1 cellular context compared by ENCODE assay signal in genomic region chr22:50304528-50305392, GRCh38.
A peak's percentile ranks its signal among the peaks of the same experiment; 100 is the strongest.
TF ChIP-seq lines count a peak whose summit lies in the region.

No MANE protein-coding gene starts in this region.

TF ChIP-seq in HepG2, 621 proteins besides CTCF, POLR2A, EP300 and RAD21 (continued from another document):
- TF ChIP-seq SNAPC4 (CRISPR knock-in tag; IDR thresholded peaks at IDR 0.05) (no peak), POLR2G (IDR thresholded peaks at IDR 0.05; ENCODE audit: low read depth, low read length) (no peak), TMF1 (CRISPR knock-in tag; IDR thresholded peaks at IDR 0.05; ENCODE audit: low read depth) (no peak), ZNF260 (CRISPR knock-in tag; IDR thresholded peaks at IDR 0.05; ENCODE audit: borderline replicate concordance, low read depth) (no peak), ISL2 (CRISPR knock-in tag; IDR thresholded peaks at IDR 0.05) (no peak), ETV6 (CRISPR knock-in tag; conservative IDR thresholded peaks at IDR 0.05) (no peak), ZBTB33 (CRISPR knock-in tag; IDR thresholded peaks at IDR 0.05) (peak; percentile 56; the same call in 1 of the 2 replicates), PHF21A (CRISPR knock-in tag; IDR thresholded peaks at IDR 0.05) (no peak), RBFOX2 (IDR thresholded peaks at IDR 0.05; ENCODE audit: low read depth, low read length) (peak; percentile 42; the same call in 1 of the 2 replicates), ZNF574 (CRISPR knock-in tag; IDR thresholded peaks at IDR 0.05) (peak; percentile 18; the same call in 1 of the 2 replicates), ZNF382 (CRISPR knock-in tag; IDR thresholded peaks at IDR 0.05; ENCODE audit: borderline replicate concordance) (no peak), MED1 (CRISPR knock-in tag; IDR thresholded peaks at IDR 0.05) (no peak), SMARCE1 (IDR thresholded peaks at IDR 0.05; ENCODE audit: borderline replicate concordance) (no peak), TSC22D2 (CRISPR knock-in tag; IDR thresholded peaks at IDR 0.05; ENCODE audit: borderline replicate concordance) (no peak), ZNF513 (CRISPR knock-in tag; conservative IDR thresholded peaks at IDR 0.05) (no peak), ZSCAN20 (CRISPR knock-in tag; IDR thresholded peaks at IDR 0.05; ENCODE audit: borderline replicate concordance) (no peak), SOX6 (IDR thresholded peaks at IDR 0.05) (no peak), SOX6 (CRISPR knock-in tag; IDR thresholded peaks at IDR 0.05) (0 out of 2 replicates have a peak, but pooled peaks have one; percentile 15), ZNF44 (CRISPR knock-in tag; IDR thresholded peaks at IDR 0.05) (no peak), SP2 (CRISPR knock-in tag; IDR thresholded peaks at IDR 0.05) (no peak), ZNF552 (CRISPR knock-in tag; IDR thresholded peaks at IDR 0.05; ENCODE audit: borderline replicate concordance) (no peak), ZNF766 (CRISPR knock-in tag; IDR thresholded peaks at IDR 0.05; ENCODE audit: borderline replicate concordance) (no peak), ETV5 (CRISPR knock-in tag; IDR thresholded peaks at IDR 0.05; ENCODE audit: borderline replicate concordance) (0 out of 2 replicates have a peak, but pooled peaks have one; percentile 5), THAP11 (CRISPR knock-in tag; IDR thresholded peaks at IDR 0.05) (no peak), ZNF776 (CRISPR knock-in tag; IDR thresholded peaks at IDR 0.05) (peak; percentile 74; the same call in 1 of the 2 replicates), MXD1 (CRISPR knock-in tag; IDR thresholded peaks at IDR 0.05) (peak; percentile 62; the same call in 1 of the 2 replicates), JARID2 (CRISPR knock-in tag; IDR thresholded peaks at IDR 0.05; ENCODE audit: insufficient replicate concordance) (no peak)
- TF ChIP-seq, protein P1, sequence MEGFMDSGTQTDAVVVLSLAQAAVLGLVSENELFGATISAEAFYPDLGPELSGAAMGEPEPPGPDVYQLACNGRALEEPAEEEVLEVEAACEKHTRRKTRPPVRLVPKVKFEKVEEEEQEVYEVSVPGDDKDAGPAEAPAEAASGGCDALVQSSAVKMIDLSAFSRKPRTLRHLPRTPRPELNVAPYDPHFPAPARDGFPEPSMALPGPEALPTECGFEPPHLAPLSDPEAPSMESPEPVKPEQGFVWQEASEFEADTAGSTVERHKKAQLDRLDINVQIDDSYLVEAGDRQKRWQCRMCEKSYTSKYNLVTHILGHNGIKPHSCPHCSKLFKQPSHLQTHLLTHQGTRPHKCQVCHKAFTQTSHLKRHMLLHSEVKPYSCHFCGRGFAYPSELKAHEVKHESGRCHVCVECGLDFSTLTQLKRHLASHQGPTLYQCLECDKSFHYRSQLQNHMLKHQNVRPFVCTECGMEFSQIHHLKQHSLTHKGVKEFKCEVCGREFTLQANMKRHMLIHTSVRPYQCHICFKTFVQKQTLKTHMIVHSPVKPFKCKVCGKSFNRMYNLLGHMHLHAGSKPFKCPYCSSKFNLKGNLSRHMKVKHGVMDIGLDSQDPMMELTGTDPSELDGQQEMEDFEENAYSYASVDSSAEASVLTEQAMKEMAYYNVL (CRISPR knock-in tag; IDR thresholded peaks at IDR 0.05; ENCODE audit: borderline replicate concordance): 0 out of 2 replicates have a peak, but pooled peaks have one; percentile 34
